ENCODE assay signal across 10 cellular contexts in the genomic region with DNA sequence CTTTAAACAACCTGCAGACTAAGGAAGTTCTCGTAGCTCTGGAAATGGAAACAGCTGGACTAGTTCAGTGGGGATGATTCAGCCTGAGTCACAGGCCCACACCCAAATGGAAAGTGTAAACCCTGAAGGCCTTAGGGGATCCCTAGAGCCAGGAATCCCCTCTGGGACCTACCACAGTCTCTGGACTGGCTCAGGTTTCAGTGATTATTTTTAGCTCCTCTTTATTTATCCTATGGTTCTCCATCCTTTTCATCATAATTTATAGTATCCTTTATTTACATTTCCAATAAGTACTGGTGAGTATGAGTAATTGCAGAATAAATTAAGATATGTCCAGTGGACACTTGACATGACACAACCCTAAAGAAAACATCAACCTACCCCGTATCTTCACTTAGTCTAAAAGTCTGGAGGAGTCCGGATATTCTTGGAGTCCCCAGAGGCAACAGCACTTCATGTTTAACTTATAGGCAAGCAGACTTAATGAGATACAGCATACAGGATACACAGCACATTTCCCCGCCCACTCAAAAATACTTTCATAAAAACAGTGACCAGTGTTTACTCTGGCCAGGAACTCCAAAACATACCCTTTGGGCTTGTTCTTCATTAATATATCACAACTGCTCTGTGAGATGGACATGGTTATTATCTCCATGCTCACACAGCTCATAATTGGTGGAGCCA. TPM values are rescaled to one million over a fixed set of nuclear protein-coding genes. Genes with fewer than 3 reads are reported as not detected.
DNase-seq lines count a peak whose midpoint lies in the region; ATAC-seq and TF ChIP-seq lines count a peak whose summit lies in the region.
"Had no signal": no experiment of that assay in that cellular context is flagged by ENCODE, and none has a peak within 500 bp of the region (broad histone marks: within the 10 kb centered on the region; RNA-seq: fewer than 3 reads in every experiment).

No MANE protein-coding gene starts in this region.

- H3K9me3 ChIP-seq in BE2C, result no peaks in the 10 kb centered on the region

- no peak overlapping the region for H3K4me3 ChIP-seq in BE2C (ENCODE audit: low read depth, low read length)

- H3K4me1 ChIP-seq in BE2C, result 0 out of 2 replicates have a peak, but pooled peaks cover 2% of the 10 kb centered on the region

- no peak for ATAC-seq in stimulated activated naive CD8-positive, alpha-beta T cell treated with anti-CD3 and anti-CD28 coated beads, Interleukin-15, Interleukin-2, amounts not matched to agents 100 U/mL and 50 U/mL, for 24 hours

- no peak for TF ChIP-seq CTCF in BE2C (IDR thresholded peaks at IDR 0.05; ENCODE audit: low read depth, low read length)

- H3K27me3 ChIP-seq in BE2C, result no peaks in the 10 kb centered on the region

- no peaks in the 10 kb centered on the region for H3K36me3 ChIP-seq in BE2C

- DNase-seq in BE2C (peak; percentile 65), HPDE6-E6E7 (ENCODE audit: extremely low spot score) (peak; percentile 73), SW480 (ENCODE audit: low spot score) (peak; percentile 92), islet precursor cell (peak; percentile 90), NCI-H524 (lab: John Stamatoyannopoulos, UW) (no peak), superior temporal gyrus (ENCODE audit: extremely low spot score) (no peak)
- DNase-seq in stimulated activated naive CD8-positive, alpha-beta T cell treated with anti-CD3 and anti-CD28 coated beads, Interleukin-15, Interleukin-2, amounts not matched to agents 100 U/mL and 50 U/mL, for 24 hours, result no peak
- no peak for DNase-seq in activated CD4-positive, alpha-beta T cell treated with anti-CD3 and anti-CD28 coated beads for 1 hour
- DNase-seq: activated CD4-positive, alpha-beta T cell treated with anti-CD3 and anti-CD28 coated beads, Interleukin-2, amount 50 U/mL, for 4 hours; stimulated activated CD4-positive, alpha-beta T cell treated with anti-CD3 and anti-CD28 coated beads, Interleukin-12 subunit alpha, Interleukin-12 subunit beta, amount 100 ng/mL, for 4 hours had no signal

RNA-seq across cellular contexts. Expression of a gene that starts 28.4 kb away (rescaled TPM):
- 1.2 TPM for polyA plus RNA-seq in BE2C (2012; ENCODE audit: insufficient read depth, insufficient read length, low read depth)

Comparison
In these comparisons a context has a peak if more than half of its experiments do, and no peak if none do; other contexts are left out.
1. DNase-seq: peak in BE2C (single experiment), HPDE6-E6E7 (single experiment), SW480 (single experiment) and islet precursor cell (single experiment); none in NCI-H524 (0 of 2), superior temporal gyrus (single experiment), stimulated activated naive CD8-positive, alpha-beta T cell treated with anti-CD3 and anti-CD28 coated beads, Interleukin-15, Interleukin-2, amounts not matched to agents 100 U/mL and 50 U/mL, for 24 hours (single experiment) and activated CD4-positive, alpha-beta T cell treated with anti-CD3 and anti-CD28 coated beads for 1 hour (single experiment).